In the genomic region with DNA sequence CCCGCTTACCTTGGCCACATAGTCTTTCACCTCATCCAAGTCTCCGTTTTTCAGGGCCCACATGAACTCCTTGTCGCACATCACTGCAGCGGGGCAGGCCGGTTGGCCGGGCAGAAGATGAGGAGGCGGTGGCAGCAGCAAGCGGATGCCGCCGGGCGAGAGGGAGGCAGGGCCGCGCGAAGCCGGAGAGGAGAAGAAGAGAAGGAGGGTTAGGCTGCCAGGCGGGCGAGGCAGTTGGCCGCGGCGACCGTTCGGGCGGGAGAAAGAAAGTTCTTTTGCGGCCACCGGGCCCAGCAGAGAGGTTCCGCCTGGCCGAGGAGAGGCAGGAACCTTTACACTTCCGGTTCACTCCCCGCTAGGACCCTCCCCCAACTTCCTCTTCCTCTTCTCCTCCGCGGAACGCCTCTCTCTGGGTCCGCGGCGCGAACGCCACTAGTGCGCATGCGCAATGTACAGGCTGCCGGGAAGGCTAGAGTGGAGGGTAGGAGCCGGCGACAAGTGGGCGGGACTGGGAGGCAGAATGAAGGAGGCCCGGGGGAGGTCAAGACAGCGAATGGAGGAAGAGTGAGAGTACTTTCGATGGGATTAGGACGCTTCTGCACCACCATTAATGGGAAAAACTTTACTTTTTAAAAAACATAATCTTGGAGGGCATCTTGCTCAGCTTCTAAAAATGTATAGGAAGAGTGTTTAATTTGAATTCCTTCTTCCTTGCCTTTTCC, we compare ENCODE assay signal across 8 cellular contexts. TPM values are rescaled to one million over a fixed set of nuclear protein-coding genes. Genes with fewer than 3 reads are reported as not detected.
DNase-seq lines count a peak whose midpoint lies in the region; ATAC-seq, FAIRE-seq and TF ChIP-seq lines count a peak whose summit lies in the region.

A gene with protein sequence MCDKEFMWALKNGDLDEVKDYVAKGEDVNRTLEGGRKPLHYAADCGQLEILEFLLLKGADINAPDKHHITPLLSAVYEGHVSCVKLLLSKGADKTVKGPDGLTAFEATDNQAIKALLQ (minus strand): TSS at position 340 of the 722 bp plus-strand sequence. CDS start 259 bp downstream, at position 81.

- H3K23me2 ChIP-seq in H1 (ENCODE audit: low read depth, low read length), result peaks cover 2% of the 10 kb centered on the region

- peak within 1 kb of the TSS; percentile 50 for H3K4ac ChIP-seq in H1 (replicated peaks; ENCODE audit: insufficient read length, low read depth, low read length)

- H3K9ac ChIP-seq in H1 (replicated peaks in 1 of 4; ENCODE audit: extremely low read depth in 1 of 4, low read depth in 3 of 4, low read length in 3 of 4), result peak within 1 kb of the TSS; percentile 67 to 85 (median 70)

- TF ChIP-seq RAD21 in H1 (IDR thresholded peaks at IDR 0.05 in 1 of 2, conservative IDR thresholded peaks at IDR 0.05 in 1 of 2; ENCODE audit: low read depth in 2 of 2, low read length in 2 of 2), result no peak

- H3K27ac Mint-ChIP-seq in memory B cell, result peak within 1 kb of the TSS; percentile 84

- H3K27me3 ChIP-seq in H1 (replicated peaks in 1 of 4; ENCODE audit: control insufficient read depth in 3 of 4, extremely low read depth in 1 of 4, insufficient read depth in 3 of 4, low read length in 3 of 4), result no peaks in the 10 kb centered on the region

- no peaks in the 10 kb centered on the region for H3K79me1 ChIP-seq in H1 (ENCODE audit: low read depth, low read length)

- no peaks in the 10 kb centered on the region for H3K9me3 Mint-ChIP-seq in memory B cell

- H2BK12ac ChIP-seq in H1 (ENCODE audit: low read depth, low read length), result no peak within 1 kb of the TSS; the same call in 1 of the 2 replicates

- H3K27ac ChIP-seq in H1 (ENCODE audit: low read depth, low read length), result peak within 1 kb of the TSS; percentile 35; the same call in 1 of the 2 replicates

- H3K4me1 ChIP-seq in H1 (replicated peaks in 1 of 4; ENCODE audit: control insufficient read depth in 3 of 4, insufficient read depth in 4 of 4, low read length in 3 of 4), result peaks cover 0 to 8% (median 2%) of the 10 kb centered on the region in 4 experiments; a peak in 3 of 7 replicates

- H3K4me3 ChIP-seq in H1 (ENCODE audit: extremely low read depth in 1 of 4, insufficient read depth in 2 of 4, low read depth in 3 of 4, low read length in 4 of 4), result peak within 1 kb of the TSS; percentile 81 to 95 (median 87)

- H3K4me2 ChIP-seq in H1 (ENCODE audit: insufficient read depth in 1 of 2, low read depth in 2 of 2, low read length in 2 of 2), result peak within 1 kb of the TSS; percentile 64

- peaks cover 47% of the 10 kb centered on the region for H3K4me1 Mint-ChIP-seq in memory B cell

- peak within 1 kb of the TSS; percentile 98 for H3K4me3 Mint-ChIP-seq in memory B cell

- H3K36me3 ChIP-seq in H1 (ENCODE audit: control insufficient read depth in 2 of 4, insufficient read depth in 4 of 4, low read length in 3 of 4), result peaks cover 0 to 3% (median 0%) of the 10 kb centered on the region in 4 experiments; a peak in 1 of 8 replicates

- peaks cover 2 to 45% of the 10 kb centered on the region in 2 experiments; a peak in 3 of 4 replicates for H3K79me2 ChIP-seq in H1 (ENCODE audit: control insufficient read depth in 1 of 2, insufficient read depth in 2 of 2, low read length in 2 of 2)

- no peak within 1 kb of the TSS for H2BK20ac ChIP-seq in H1 (ENCODE audit: low read length)

- peak; percentile 99 for DNase-seq in COLO829 (ENCODE audit: low spot score)
- peak; percentile 91 for DNase-seq in HTR-8/SVneo (ENCODE audit: insufficient read length, low spot score)
- DNase-seq in NOMO-1 treated with dmso at 0.1 percent for 144 hours (lab: John Stamatoyannopoulos, UW; ENCODE audit: unreplicated experiment), result peak; percentile 80
- peak; percentile 86 to 96 (median 94) for DNase-seq in activated CD8-positive, alpha-beta memory T cell treated with anti-CD3 and anti-CD28 coated beads for 48 hours (ENCODE audit: low read depth in 2 of 3, low spot score in 2 of 3)
- DNase-seq in H1 (ENCODE audit: low read depth in 1 of 2, low spot score in 2 of 2), result peak; percentile 92 to 97
- DNase-seq in memory B cell (ENCODE audit: low spot score in 2 of 2), result peak; percentile 91 to 95
- DNase-seq in stimulated activated CD8-positive, alpha-beta memory T cell treated with anti-CD3 and anti-CD28 coated beads, Interleukin-12 subunit alpha, Interleukin-12 subunit beta, amount 100 ng/mL, for 24 hours (ENCODE audit: extremely low read depth), result peak; percentile 91

- peak; percentile 89 for FAIRE-seq in HTR-8/SVneo (lab: Jason Lieb, UNC)
- no peak for FAIRE-seq in H1 (lab: Jason Lieb, UNC)

- peaks cover 12% of the 10 kb centered on the region for H3K36me3 Mint-ChIP-seq in memory B cell

- no peak within 1 kb of the TSS for H3K23ac ChIP-seq in H1 (ENCODE audit: insufficient read length)

- no peak for TF ChIP-seq EP300 in H1 (IDR thresholded peaks at IDR 0.05; ENCODE audit: borderline replicate concordance in 1 of 2, low read depth in 2 of 2, low read length in 2 of 2)

- H3K56ac ChIP-seq in H1 (replicated peaks; ENCODE audit: insufficient read length, low read depth, low read length), result peak within 1 kb of the TSS; percentile 59

- H3K27me3 Mint-ChIP-seq in memory B cell, result no peaks in the 10 kb centered on the region

- POLR2A ChIA-PET in H1 (lab: Charles Lee; ENCODE audit: partially characterized antibody), result no interaction called here

- peak within 1 kb of the TSS; percentile 59 for H4K91ac ChIP-seq in H1 (replicated peaks; ENCODE audit: insufficient read length, low read length)

- TF ChIP-seq POLR2A in H1 (IDR thresholded peaks at IDR 0.05; ENCODE audit: control extremely low read depth in 1 of 2, low read depth in 2 of 2, low read length in 2 of 2), result peak in 1 of 2 experiments; percentile 46; a peak in 1 of 3 replicates

- ATAC-seq in GM21367 (IDR thresholded peaks at IDR 0.05; ENCODE audit: unreplicated experiment) (peak; percentile 52), memory B cell (ENCODE audit: low read depth) (peak; percentile 78)

- CTCF ChIA-PET in H1 (lab: Charles Lee; ENCODE audit: partially characterized antibody), result no interaction called here

- peak within 1 kb of the TSS; percentile 38 for H4K5ac ChIP-seq in H1 (ENCODE audit: insufficient read length, low read depth, low read length)

- 4% methylated on average over 38 of the region's 47 CpGs; no CpG with 5 or more reads in 1 of the 2 experiments for WGBS in H1 (ENCODE audit: extremely low coverage in 1 of 2, insufficient coverage in 1 of 2, insufficient read length in 1 of 2, insufficient replicate concordance in 2 of 2, low coverage in 1 of 2, low lambda C conversion rate in 2 of 2, missing lambda C conversion rate in 1 of 2), 2 experiments

- no peak for TF ChIP-seq CTCF in H1 (IDR thresholded peaks at IDR 0.05; ENCODE audit: control extremely low read depth in 1 of 3, insufficient read depth in 1 of 3, low read depth in 1 of 3, low read length in 3 of 3)

- peaks cover 0 to 1% of the 10 kb centered on the region in 2 experiments for H4K20me1 ChIP-seq in H1 (replicated peaks in 1 of 2; ENCODE audit: control insufficient read depth in 1 of 2, insufficient read depth in 2 of 2, low read length in 2 of 2)

- peak within 1 kb of the TSS; percentile 68 for H2AFZ ChIP-seq in H1 (ENCODE audit: low read length)

- no peak within 1 kb of the TSS for H2BK120ac ChIP-seq in H1 (replicated peaks; ENCODE audit: low read depth, low read length)

- H3K18ac ChIP-seq in H1 (ENCODE audit: extremely low read depth, low read length), result peak within 1 kb of the TSS; percentile 81

- no peak within 1 kb of the TSS for H2AK5ac ChIP-seq in H1 (ENCODE audit: low read depth, low read length)

- H2BK5ac ChIP-seq in H1 (ENCODE audit: low read depth, low read length), result peak within 1 kb of the TSS; percentile 88

- H4K8ac ChIP-seq in H1 (ENCODE audit: extremely low read depth, insufficient read depth, low read length), result peak within 1 kb of the TSS; percentile 96

- no peaks in the 10 kb centered on the region for H3K9me3 ChIP-seq in H1 (ENCODE audit: insufficient read depth in 2 of 2, low read depth in 1 of 2, low read length in 1 of 2)

- H3K14ac ChIP-seq in H1 (ENCODE audit: insufficient read length), result no peak within 1 kb of the TSS

- no peak within 1 kb of the TSS for H2BK15ac ChIP-seq in H1 (ENCODE audit: low read length)

TF ChIP-seq in H1, 55 proteins besides CTCF, POLR2A, EP300 and RAD21 (continues in another document):
- TF ChIP-seq SP2 (IDR thresholded peaks at IDR 0.05; ENCODE audit: low read length) (no peak), RBBP5 (IDR thresholded peaks at IDR 0.05; ENCODE audit: borderline replicate concordance, low read depth, low read length) (peak; percentile 90), KDM4A (IDR thresholded peaks at IDR 0.05; ENCODE audit: low read depth, low read length, severe bottlenecking) (peak; percentile 97), YY1 (IDR thresholded peaks at IDR 0.05; ENCODE audit: low read depth, low read length) (0 out of 2 replicates have a peak, but pooled peaks have one; percentile 46), SRF (IDR thresholded peaks at IDR 0.05; ENCODE audit: low read depth, low read length) (no peak), TAF7 (optimal IDR thresholded peaks at IDR 0.05; ENCODE audit: borderline replicate concordance, low read depth, low read length) (peak; percentile 45), GABPA (IDR thresholded peaks at IDR 0.05; ENCODE audit: borderline replicate concordance, insufficient read depth, low read length) (peak; percentile 70; the same call in 1 of the 2 replicates), KDM1A (IDR thresholded peaks at IDR 0.05; ENCODE audit: borderline replicate concordance, low read length) (0 out of 2 replicates have a peak, but pooled peaks have one; percentile 56)
- TF ChIP-seq, protein P1, sequence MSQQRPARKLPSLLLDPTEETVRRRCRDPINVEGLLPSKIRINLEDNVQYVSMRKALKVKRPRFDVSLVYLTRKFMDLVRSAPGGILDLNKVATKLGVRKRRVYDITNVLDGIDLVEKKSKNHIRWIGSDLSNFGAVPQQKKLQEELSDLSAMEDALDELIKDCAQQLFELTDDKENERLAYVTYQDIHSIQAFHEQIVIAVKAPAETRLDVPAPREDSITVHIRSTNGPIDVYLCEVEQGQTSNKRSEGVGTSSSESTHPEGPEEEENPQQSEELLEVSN (IDR thresholded peaks at IDR 0.05), result peak; percentile 52; the same call in 1 of the 2 replicates
- TF ChIP-seq, protein P2, sequence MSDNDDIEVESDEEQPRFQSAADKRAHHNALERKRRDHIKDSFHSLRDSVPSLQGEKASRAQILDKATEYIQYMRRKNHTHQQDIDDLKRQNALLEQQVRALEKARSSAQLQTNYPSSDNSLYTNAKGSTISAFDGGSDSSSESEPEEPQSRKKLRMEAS (IDR thresholded peaks at IDR 0.05), result peak; percentile 68

RNA-seq across cellular contexts. Expression of the gene that starts here (rescaled TPM):
- 101 and 107 TPM in 2 replicates for total RNA-seq in H1 (2021; fragmentation: NEBNext Ultra II Directional; extraction: Animal tissue kit (Norgen Biotek cat#: 25700))
- 25.6 and 33.0 TPM in 2 replicates for polyA plus RNA-seq in H1 (2011; rRNA removed)
- 38.8 TPM for polyA plus RNA-seq in H1 (2011; cell fraction: cytosol; rRNA removed)
- 33.5 TPM for polyA plus RNA-seq in H1 (2011; cell fraction: nucleus; rRNA removed)
- 40.3 to 73.6 TPM (median 51.3 TPM) in 4 replicates for polyA plus RNA-seq in H1 (2012, experiment 1 of 2)
- polyA plus RNA-seq in H1 (2012, experiment 2 of 2), result 21.2 TPM
- 69.7 TPM for polyA plus RNA-seq in H1 (2013, experiment 1 of 2)
- 69.8 TPM for polyA plus RNA-seq in H1 (2013, experiment 2 of 2)
- polyA minus RNA-seq in H1 (2011; rRNA and poly(A)+ RNA removed), result 44.0 and 54.8 TPM in 2 replicates
- 66.6 TPM for polyA minus RNA-seq in H1 (2011; cell fraction: cytosol; rRNA and poly(A)+ RNA removed)
- 53.9 TPM for polyA minus RNA-seq in H1 (2011; cell fraction: nucleus; rRNA and poly(A)+ RNA removed)

Comparison
In these comparisons a context has a peak if more than half of its experiments do, and no peak if none do; other contexts are left out.
1. Peak in every context shown above with its lines: DNase-seq, ATAC-seq, H3K4me3 ChIP-seq and H3K27ac ChIP-seq.